1 cellular context compared by ENCODE assay signal in the genomic region with DNA sequence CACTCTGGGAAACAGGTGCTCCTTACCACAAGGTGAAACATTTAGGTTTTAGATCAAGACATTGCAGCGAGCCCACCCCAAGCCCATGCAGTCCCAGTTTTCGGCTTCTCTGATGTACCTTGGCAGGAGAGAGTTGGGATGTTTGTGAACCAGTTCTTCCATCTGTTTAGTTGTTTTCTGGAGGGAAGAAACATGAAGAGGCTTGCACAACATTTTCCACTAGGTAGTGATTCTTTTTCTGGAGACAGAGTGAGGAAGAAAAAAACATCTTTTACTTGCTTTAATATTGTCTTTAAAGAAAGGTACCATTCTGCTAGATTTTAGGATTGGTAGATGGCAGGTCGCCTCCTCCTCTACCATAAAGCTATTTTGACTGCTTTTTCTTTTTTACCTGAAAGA.
TF ChIP-seq lines count a peak whose summit lies in the region.

No MANE protein-coding gene starts in this region.

TF ChIP-seq in HepG2, 621 proteins besides CTCF, POLR2A, EP300 and RAD21 (continued from another document and continues in another):
- TF ChIP-seq ZNF788 (CRISPR knock-in tag; IDR thresholded peaks at IDR 0.05; ENCODE audit: borderline replicate concordance) (peak; percentile 10; the same call in 1 of the 2 replicates), ZNF777 (CRISPR knock-in tag; IDR thresholded peaks at IDR 0.05) (no peak), HNRNPK (IDR thresholded peaks at IDR 0.05; ENCODE audit: low read depth, low read length, poor library complexity, severe bottlenecking) (no peak), ZNF839 (CRISPR knock-in tag; IDR thresholded peaks at IDR 0.05; ENCODE audit: borderline replicate concordance) (no peak), ZNF124 (CRISPR knock-in tag; IDR thresholded peaks at IDR 0.05) (no peak), ZNF350 (CRISPR knock-in tag; IDR thresholded peaks at IDR 0.05; ENCODE audit: borderline replicate concordance, low read depth) (0 out of 2 replicates have a peak, but pooled peaks have one; percentile 2), ZNF615 (CRISPR knock-in tag; IDR thresholded peaks at IDR 0.05; ENCODE audit: borderline replicate concordance) (no peak), THAP8 (CRISPR knock-in tag; IDR thresholded peaks at IDR 0.05; ENCODE audit: borderline replicate concordance) (no peak), ZNF816 (CRISPR knock-in tag; IDR thresholded peaks at IDR 0.05; ENCODE audit: borderline replicate concordance) (0 out of 2 replicates have a peak, but pooled peaks have one; percentile 2), HDAC6 (IDR thresholded peaks at IDR 0.05; ENCODE audit: low read depth, low read length) (no peak), ZNF512 (CRISPR knock-in tag; IDR thresholded peaks at IDR 0.05) (no peak), TERF1 (CRISPR knock-in tag; IDR thresholded peaks at IDR 0.05) (no peak), ZXDC (CRISPR knock-in tag; IDR thresholded peaks at IDR 0.05) (no peak), ASH2L (IDR thresholded peaks at IDR 0.05; ENCODE audit: insufficient read length, low read depth, low read length) (no peak), PLSCR1 (CRISPR knock-in tag; IDR thresholded peaks at IDR 0.05; ENCODE audit: borderline replicate concordance) (0 out of 2 replicates have a peak, but pooled peaks have one; percentile 11), RFX5 (IDR thresholded peaks at IDR 0.05; ENCODE audit: low read depth, low read length) (no peak), ZC3H4 (CRISPR knock-in tag; IDR thresholded peaks at IDR 0.05; ENCODE audit: borderline replicate concordance) (no peak), SP2 (CRISPR knock-in tag; IDR thresholded peaks at IDR 0.05) (no peak), ZNF883 (CRISPR knock-in tag; IDR thresholded peaks at IDR 0.05; ENCODE audit: not compliant biosample characterization) (no peak), GABPB1 (CRISPR knock-in tag; IDR thresholded peaks at IDR 0.05) (no peak), ZNF329 (CRISPR knock-in tag; IDR thresholded peaks at IDR 0.05; ENCODE audit: low read depth) (no peak), KDM5A (IDR thresholded peaks at IDR 0.05; ENCODE audit: borderline replicate concordance, low read length) (peak; percentile 18; the same call in 1 of the 2 replicates), ATAD3A (CRISPR knock-in tag; IDR thresholded peaks at IDR 0.05) (no peak), ZNF562 (CRISPR knock-in tag; IDR thresholded peaks at IDR 0.05; ENCODE audit: borderline replicate concordance) (no peak), ZNF687 (CRISPR knock-in tag; IDR thresholded peaks at IDR 0.05) (no peak), RBFOX2 (IDR thresholded peaks at IDR 0.05; ENCODE audit: low read depth, low read length) (0 out of 2 replicates have a peak, but pooled peaks have one; percentile 9), ZNF143 (CRISPR knock-in tag; IDR thresholded peaks at IDR 0.05) (no peak), ZNF543 (CRISPR knock-in tag; IDR thresholded peaks at IDR 0.05) (no peak), SMAD1 (CRISPR knock-in tag; IDR thresholded peaks at IDR 0.05; ENCODE audit: borderline replicate concordance, low read depth) (no peak), MED8 (CRISPR knock-in tag; IDR thresholded peaks at IDR 0.05; ENCODE audit: insufficient replicate concordance) (no peak), ZNF24 (IDR thresholded peaks at IDR 0.05) (no peak)
- TF ChIP-seq, protein P1, sequence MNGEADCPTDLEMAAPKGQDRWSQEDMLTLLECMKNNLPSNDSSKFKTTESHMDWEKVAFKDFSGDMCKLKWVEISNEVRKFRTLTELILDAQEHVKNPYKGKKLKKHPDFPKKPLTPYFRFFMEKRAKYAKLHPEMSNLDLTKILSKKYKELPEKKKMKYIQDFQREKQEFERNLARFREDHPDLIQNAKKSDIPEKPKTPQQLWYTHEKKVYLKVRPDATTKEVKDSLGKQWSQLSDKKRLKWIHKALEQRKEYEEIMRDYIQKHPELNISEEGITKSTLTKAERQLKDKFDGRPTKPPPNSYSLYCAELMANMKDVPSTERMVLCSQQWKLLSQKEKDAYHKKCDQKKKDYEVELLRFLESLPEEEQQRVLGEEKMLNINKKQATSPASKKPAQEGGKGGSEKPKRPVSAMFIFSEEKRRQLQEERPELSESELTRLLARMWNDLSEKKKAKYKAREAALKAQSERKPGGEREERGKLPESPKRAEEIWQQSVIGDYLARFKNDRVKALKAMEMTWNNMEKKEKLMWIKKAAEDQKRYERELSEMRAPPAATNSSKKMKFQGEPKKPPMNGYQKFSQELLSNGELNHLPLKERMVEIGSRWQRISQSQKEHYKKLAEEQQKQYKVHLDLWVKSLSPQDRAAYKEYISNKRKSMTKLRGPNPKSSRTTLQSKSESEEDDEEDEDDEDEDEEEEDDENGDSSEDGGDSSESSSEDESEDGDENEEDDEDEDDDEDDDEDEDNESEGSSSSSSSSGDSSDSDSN (CRISPR knock-in tag; IDR thresholded peaks at IDR 0.05): 0 out of 2 replicates have a peak, but pooled peaks have one; percentile 23
- TF ChIP-seq, protein P2, sequence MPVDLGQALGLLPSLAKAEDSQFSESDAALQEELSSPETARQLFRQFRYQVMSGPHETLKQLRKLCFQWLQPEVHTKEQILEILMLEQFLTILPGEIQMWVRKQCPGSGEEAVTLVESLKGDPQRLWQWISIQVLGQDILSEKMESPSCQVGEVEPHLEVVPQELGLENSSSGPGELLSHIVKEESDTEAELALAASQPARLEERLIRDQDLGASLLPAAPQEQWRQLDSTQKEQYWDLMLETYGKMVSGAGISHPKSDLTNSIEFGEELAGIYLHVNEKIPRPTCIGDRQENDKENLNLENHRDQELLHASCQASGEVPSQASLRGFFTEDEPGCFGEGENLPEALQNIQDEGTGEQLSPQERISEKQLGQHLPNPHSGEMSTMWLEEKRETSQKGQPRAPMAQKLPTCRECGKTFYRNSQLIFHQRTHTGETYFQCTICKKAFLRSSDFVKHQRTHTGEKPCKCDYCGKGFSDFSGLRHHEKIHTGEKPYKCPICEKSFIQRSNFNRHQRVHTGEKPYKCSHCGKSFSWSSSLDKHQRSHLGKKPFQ (CRISPR knock-in tag; IDR thresholded peaks at IDR 0.05; ENCODE audit: insufficient replicate concordance): no peak
- TF ChIP-seq, protein P3, sequence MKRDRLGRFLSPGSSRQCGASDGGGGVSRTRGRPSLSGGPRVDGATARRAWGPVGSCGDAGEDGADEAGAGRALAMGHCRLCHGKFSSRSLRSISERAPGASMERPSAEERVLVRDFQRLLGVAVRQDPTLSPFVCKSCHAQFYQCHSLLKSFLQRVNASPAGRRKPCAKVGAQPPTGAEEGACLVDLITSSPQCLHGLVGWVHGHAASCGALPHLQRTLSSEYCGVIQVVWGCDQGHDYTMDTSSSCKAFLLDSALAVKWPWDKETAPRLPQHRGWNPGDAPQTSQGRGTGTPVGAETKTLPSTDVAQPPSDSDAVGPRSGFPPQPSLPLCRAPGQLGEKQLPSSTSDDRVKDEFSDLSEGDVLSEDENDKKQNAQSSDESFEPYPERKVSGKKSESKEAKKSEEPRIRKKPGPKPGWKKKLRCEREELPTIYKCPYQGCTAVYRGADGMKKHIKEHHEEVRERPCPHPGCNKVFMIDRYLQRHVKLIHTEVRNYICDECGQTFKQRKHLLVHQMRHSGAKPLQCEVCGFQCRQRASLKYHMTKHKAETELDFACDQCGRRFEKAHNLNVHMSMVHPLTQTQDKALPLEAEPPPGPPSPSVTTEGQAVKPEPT (CRISPR knock-in tag; IDR thresholded peaks at IDR 0.05; ENCODE audit: low read depth): no peak
- TF ChIP-seq, protein P4, sequence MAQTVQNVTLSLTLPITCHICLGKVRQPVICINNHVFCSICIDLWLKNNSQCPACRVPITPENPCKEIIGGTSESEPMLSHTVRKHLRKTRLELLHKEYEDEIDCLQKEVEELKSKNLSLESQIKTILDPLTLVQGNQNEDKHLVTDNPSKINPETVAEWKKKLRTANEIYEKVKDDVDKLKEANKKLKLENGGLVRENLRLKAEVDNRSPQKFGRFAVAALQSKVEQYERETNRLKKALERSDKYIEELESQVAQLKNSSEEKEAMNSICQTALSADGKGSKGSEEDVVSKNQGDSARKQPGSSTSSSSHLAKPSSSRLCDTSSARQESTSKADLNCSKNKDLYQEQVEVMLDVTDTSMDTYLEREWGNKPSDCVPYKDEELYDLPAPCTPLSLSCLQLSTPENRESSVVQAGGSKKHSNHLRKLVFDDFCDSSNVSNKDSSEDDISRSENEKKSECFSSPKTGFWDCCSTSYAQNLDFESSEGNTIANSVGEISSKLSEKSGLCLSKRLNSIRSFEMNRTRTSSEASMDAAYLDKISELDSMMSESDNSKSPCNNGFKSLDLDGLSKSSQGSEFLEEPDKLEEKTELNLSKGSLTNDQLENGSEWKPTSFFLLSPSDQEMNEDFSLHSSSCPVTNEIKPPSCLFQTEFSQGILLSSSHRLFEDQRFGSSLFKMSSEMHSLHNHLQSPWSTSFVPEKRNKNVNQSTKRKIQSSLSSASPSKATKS (CRISPR knock-in tag; IDR thresholded peaks at IDR 0.05): no peak
